Comparison of ENCODE assay signal across 22 cellular contexts in the genomic region with DNA sequence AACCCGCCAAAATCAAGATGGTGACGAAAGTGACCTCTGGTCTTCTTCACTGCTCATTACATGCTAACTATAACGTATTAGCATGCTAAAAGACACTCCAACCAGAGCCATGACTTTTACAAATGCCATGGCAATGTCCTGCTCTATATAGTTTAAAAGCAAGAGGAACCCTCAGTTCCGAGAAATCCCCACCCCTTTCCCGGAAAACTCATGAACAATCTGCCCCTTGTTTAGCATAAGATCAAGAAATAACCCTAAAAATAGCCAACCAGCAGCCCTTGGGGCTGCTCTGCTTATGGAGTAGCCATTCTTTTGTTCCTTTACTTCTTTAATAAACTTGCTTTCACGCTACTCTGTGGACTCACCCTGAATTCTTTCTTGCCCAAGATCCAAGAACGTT.
"Had no signal": no experiment of that assay in that cellular context is flagged by ENCODE, and none has a peak within 500 bp of the region (broad histone marks: within the 10 kb centered on the region; RNA-seq: fewer than 3 reads in every experiment).

No MANE protein-coding gene starts in this region.

- H2AFZ ChIP-seq: hepatocyte had no signal

- H3K4me3 Mint-ChIP-seq: natural killer cell; stimulated activated effector memory CD8-positive, alpha-beta T cell treated with anti-CD3 and anti-CD28 coated beads, Interleukin-12 subunit alpha, Interleukin-12 subunit beta, amount 100 ng/mL, for 72 hours had no signal

- H3K36me3 Mint-ChIP-seq: natural killer cell; stimulated activated effector memory CD8-positive, alpha-beta T cell treated with anti-CD3 and anti-CD28 coated beads, Interleukin-12 subunit alpha, Interleukin-12 subunit beta, amount 100 ng/mL, for 72 hours had no signal

- H3K36me3 ChIP-seq: gastroesophageal sphincter, heart left ventricle, ovary, sigmoid colon, stomach, thyroid gland, vagina had no signal

- H3K4me1 Mint-ChIP-seq: natural killer cell; stimulated activated effector memory CD8-positive, alpha-beta T cell treated with anti-CD3 and anti-CD28 coated beads, Interleukin-12 subunit alpha, Interleukin-12 subunit beta, amount 100 ng/mL, for 72 hours had no signal

- H3K4me1 ChIP-seq: gastroesophageal sphincter, psoas muscle, stomach, thyroid gland, vagina had no signal

- H3K9me3 ChIP-seq: gastroesophageal sphincter, ovary, psoas muscle, sigmoid colon, stomach, thyroid gland, vagina had no signal

- H3K27me3 ChIP-seq: gastroesophageal sphincter, heart left ventricle, hepatocyte, ovary, sigmoid colon, stomach, thyroid gland, vagina had no signal

- DNase-seq: dorsolateral prefrontal cortex; effector CD4-positive, alpha-beta T cell; heart left ventricle; kidney; natural killer cell; nucleus accumbens; ovary; posterior cingulate gyrus; psoas muscle; right cardiac atrium; sigmoid colon; stimulated activated CD4-positive, alpha-beta T cell treated with anti-CD3 and anti-CD28 coated beads, Interleukin-2, amount 100 ng/mL, for 24 hours; stimulated activated CD4-positive, alpha-beta T cell treated with anti-CD3 and anti-CD28 coated beads, Interleukin-4, amount 100 ng/mL, for 24 hours; stimulated activated naive CD4-positive, alpha-beta T cell treated with Interleukin-2 at 50 U/mL for 16 hours; stomach; thyroid gland; trophoblast cell had no signal

- H3K27ac Mint-ChIP-seq: natural killer cell; stimulated activated effector memory CD8-positive, alpha-beta T cell treated with anti-CD3 and anti-CD28 coated beads, Interleukin-12 subunit alpha, Interleukin-12 subunit beta, amount 100 ng/mL, for 72 hours had no signal

- H3K4me3 ChIP-seq: dorsolateral prefrontal cortex, gastroesophageal sphincter, heart left ventricle, hepatocyte, ovary, psoas muscle, sigmoid colon, stomach, thyroid gland, vagina had no signal

- H3K27ac ChIP-seq: dorsolateral prefrontal cortex, gastroesophageal sphincter, heart left ventricle, hepatocyte, ovary, psoas muscle, sigmoid colon, stomach, thyroid gland, vagina had no signal

- ATAC-seq: gastroesophageal sphincter; heart left ventricle; left lobe of liver; natural killer cell; psoas muscle; right cardiac atrium; stimulated activated effector memory CD8-positive, alpha-beta T cell treated with anti-CD3 and anti-CD28 coated beads, Interleukin-12 subunit alpha, Interleukin-12 subunit beta, amount 100 ng/mL, for 72 hours had no signal
